Comparison of ENCODE assay signal across 12 cellular contexts in the genomic region with DNA sequence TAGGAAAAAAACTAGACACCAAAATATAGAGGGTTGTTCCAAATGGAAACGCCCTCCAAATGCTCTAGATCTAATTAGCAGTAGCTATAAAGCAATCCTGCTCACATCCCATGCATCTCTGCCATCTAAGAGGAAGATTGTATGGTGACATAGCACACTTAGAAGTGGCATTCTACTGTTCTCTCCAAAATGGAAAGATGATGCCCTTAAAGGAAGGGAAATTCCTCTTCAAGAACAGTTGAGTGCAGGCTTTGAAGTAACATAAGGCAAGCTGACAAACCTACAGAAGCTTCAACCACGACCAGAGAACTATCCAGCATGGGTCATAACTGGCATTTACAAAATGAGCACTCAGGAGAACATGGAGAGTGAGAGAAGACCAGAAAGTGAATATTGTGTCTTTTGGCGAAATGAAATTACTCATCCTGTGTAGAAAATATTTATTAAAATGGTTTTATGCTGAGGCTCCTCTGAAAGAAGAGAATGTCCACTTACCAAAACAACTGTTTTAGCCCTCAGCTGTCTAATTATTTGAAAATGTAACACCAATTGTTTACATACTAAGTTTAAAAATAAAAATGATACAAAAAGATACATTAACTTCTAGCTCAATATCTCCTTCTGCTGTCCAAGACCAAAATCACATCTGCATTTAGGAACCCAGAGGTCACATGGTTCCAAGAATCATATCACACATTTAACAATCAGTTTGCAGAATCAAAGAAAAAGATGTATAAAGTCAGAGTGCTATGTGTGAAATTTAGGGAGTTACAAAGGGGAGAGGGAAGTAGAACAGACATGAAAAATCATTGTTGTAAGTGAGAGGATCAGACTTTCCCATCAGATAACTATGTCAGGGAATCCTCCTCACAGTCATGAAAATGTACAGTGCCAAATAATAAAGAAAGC.
A peak's percentile ranks its signal among the peaks of the same experiment; 100 is the strongest.
DNase-seq lines count a peak whose midpoint lies in the region; ATAC-seq and TF ChIP-seq lines count a peak whose summit lies in the region.
"Had no signal": no experiment of that assay in that cellular context is flagged by ENCODE, and none has a peak within 500 bp of the region (broad histone marks: within the 10 kb centered on the region; RNA-seq: fewer than 3 reads in every experiment).

No MANE protein-coding gene starts in this region.

- TF ChIP-seq CTCF in cardiac muscle cell (IDR thresholded peaks at IDR 0.05; ENCODE audit: low read depth, low read length) (peak; percentile 47), uterus (IDR thresholded peaks at IDR 0.05) (peak; percentile 25 to 50 (median 36))

- no peak for TF ChIP-seq POLR2A in uterus (IDR thresholded peaks at IDR 0.05)

- H3K27me3 Mint-ChIP-seq in activated CD4-positive, alpha-beta memory T cell treated with anti-CD3 and anti-CD28 coated beads for 36 hours, result peaks cover 5% of the 10 kb centered on the region

- H3K4me1 ChIP-seq in cardiac muscle cell (ENCODE audit: low read depth) (peaks cover 21% of the 10 kb centered on the region), uterus (peaks cover 0 to 23% of the 10 kb centered on the region in 2 donors)
- H3K4me1 ChIP-seq: BE2C had no signal

- H3K4me3 Mint-ChIP-seq in activated CD4-positive, alpha-beta memory T cell treated with anti-CD3 and anti-CD28 coated beads for 36 hours, result no peak overlapping the region
- H3K4me3 Mint-ChIP-seq: activated naive CD8-positive, alpha-beta T cell treated with anti-CD3 and anti-CD28 coated beads, Interleukin-2, amount 10 ng/mL, durations not matched to agents 7 days and 5 days had no signal

- no peak overlapping the region for H3K27ac Mint-ChIP-seq in activated CD4-positive, alpha-beta memory T cell treated with anti-CD3 and anti-CD28 coated beads for 36 hours
- H3K27ac Mint-ChIP-seq: activated naive CD8-positive, alpha-beta T cell treated with anti-CD3 and anti-CD28 coated beads, Interleukin-2, amount 10 ng/mL, durations not matched to agents 7 days and 5 days had no signal

- H3K36me3 ChIP-seq in cardiac muscle cell, result no peaks in the 10 kb centered on the region
- no peaks in the 10 kb centered on the region for H3K36me3 ChIP-seq in uterus
- H3K36me3 ChIP-seq: BE2C had no signal

- CTCF ChIA-PET in activated CD4-positive, alpha-beta memory T cell treated with anti-CD3 and anti-CD28 coated beads for 36 hours (lab: Charles Lee), result no interaction called here

- no peaks in the 10 kb centered on the region for H3K4me1 Mint-ChIP-seq in activated CD4-positive, alpha-beta memory T cell treated with anti-CD3 and anti-CD28 coated beads for 36 hours (ENCODE audit: low read depth)
- H3K4me1 Mint-ChIP-seq: activated naive CD8-positive, alpha-beta T cell treated with anti-CD3 and anti-CD28 coated beads, Interleukin-2, amount 10 ng/mL, durations not matched to agents 7 days and 5 days had no signal

- POLR2A ChIA-PET in activated CD4-positive, alpha-beta memory T cell treated with anti-CD3 and anti-CD28 coated beads for 36 hours (lab: Charles Lee), result no interaction called here

- H3K9me3 ChIP-seq in cardiac muscle cell (ENCODE audit: low read depth), result no peaks in the 10 kb centered on the region
- H3K9me3 ChIP-seq in uterus, result no peaks in the 10 kb centered on the region
- H3K9me3 ChIP-seq: BE2C had no signal

- no peaks in the 10 kb centered on the region for H3K36me3 Mint-ChIP-seq in activated CD4-positive, alpha-beta memory T cell treated with anti-CD3 and anti-CD28 coated beads for 36 hours

- intact Hi-C loops in left ventricle myocardium superior (cut with micrococcal nuclease), result no loop called here
- intact Hi-C loops in uterus (cut with DNase I; ENCODE audit: low total_unique reads), result no loop called here
- intact Hi-C loops in activated CD4-positive, alpha-beta memory T cell treated with anti-CD3 and anti-CD28 coated beads for 36 hours (cut with micrococcal nuclease), result no loop called here

- H3K27ac ChIP-seq in cardiac muscle cell, result no peak overlapping the region
- H3K27ac ChIP-seq in cingulate gyrus (ENCODE audit: low read depth, low read length), result peak overlapping the region; percentile 91
- peak overlapping the region; percentile 84 to 92 for H3K27ac ChIP-seq in uterus

- ATAC-seq in left ventricle myocardium superior (no peak), HG03342 (IDR thresholded peaks at IDR 0.05; ENCODE audit: unreplicated experiment) (no peak)

- H3K9me3 Mint-ChIP-seq in activated CD4-positive, alpha-beta memory T cell treated with anti-CD3 and anti-CD28 coated beads for 36 hours, result no peaks in the 10 kb centered on the region
- H3K9me3 Mint-ChIP-seq: activated naive CD8-positive, alpha-beta T cell treated with anti-CD3 and anti-CD28 coated beads, Interleukin-2, amount 10 ng/mL, durations not matched to agents 7 days and 5 days had no signal

- H3K4me3 ChIP-seq in cardiac muscle cell (no peak overlapping the region), uterus (peak overlapping the region in 1 of 2 donors; percentile 8)

- DNase-seq in cardiac muscle cell (ENCODE audit: low read depth in 1 of 2, low spot score in 1 of 2), result peak in 1 of 2 donors; percentile 81
- no peak for DNase-seq in left ventricle myocardium superior
- DNase-seq in myocyte (ENCODE audit: low read depth), result peak; percentile 55
- DNase-seq in uterus, result no peak
- no peak for DNase-seq in central memory CD4-positive, alpha-beta T cell
- DNase-seq in activated CD4-positive, alpha-beta memory T cell treated with anti-CD3 and anti-CD28 coated beads for 36 hours, result no peak
- DNase-seq: activated naive CD8-positive, alpha-beta T cell treated with anti-CD3 and anti-CD28 coated beads, Interleukin-2, amount 10 ng/mL, durations not matched to agents 7 days and 5 days; BE2C; NCI-H1417; T1000 had no signal

- H3K27me3 ChIP-seq in cardiac muscle cell, result no peaks in the 10 kb centered on the region
- H3K27me3 ChIP-seq in uterus, result no peaks in the 10 kb centered on the region
- H3K27me3 ChIP-seq: BE2C had no signal
